In genomic region chr5:137498301-137498735, GRCh38 we compare ENCODE assay signal across 10 cellular contexts. TPM values are rescaled to one million over a fixed set of nuclear protein-coding genes. Genes with fewer than 3 reads are reported as not detected.
DNase-seq lines count a peak whose midpoint lies in the region; ATAC-seq, FAIRE-seq and TF ChIP-seq lines count a peak whose summit lies in the region.
"Had no signal": no experiment of that assay in that cellular context is flagged by ENCODE, and none has a peak within 500 bp of the region (broad histone marks: within the 10 kb centered on the region; RNA-seq: fewer than 3 reads in every experiment).

No MANE protein-coding gene starts in this region.

- no peaks in the 10 kb centered on the region for H3K36me3 ChIP-seq in bronchial epithelial cell (ENCODE audit: control insufficient read depth, insufficient read depth, low read length)
- H3K36me3 ChIP-seq in kidney (ENCODE audit: control insufficient read depth in 1 of 2, insufficient read depth in 2 of 2, low read length in 2 of 2): no peaks in the 10 kb centered on the region
- H3K36me3 ChIP-seq in thoracic aorta: no peaks in the 10 kb centered on the region

- H3K4me1 ChIP-seq in kidney (ENCODE audit: control insufficient read depth in 1 of 2, insufficient read depth in 1 of 2, low read depth in 1 of 2, low read length in 2 of 2) (no peaks in the 10 kb centered on the region), thoracic aorta (ENCODE audit: control insufficient read depth in 1 of 2, low read depth in 2 of 2) (peaks cover 4 to 11% of the 10 kb centered on the region in 2 donors)

- no peaks in the 10 kb centered on the region for H3K9me3 ChIP-seq in kidney (ENCODE audit: control insufficient read depth in 1 of 2, low read length in 2 of 2)
- no peaks in the 10 kb centered on the region for H3K9me3 ChIP-seq in thoracic aorta

- no peak for FAIRE-seq in bronchial epithelial cell (lab: Jason Lieb, UNC)
- no peak for FAIRE-seq in kidney (lab: Jason Lieb, UNC)
- FAIRE-seq: A204.1 had no signal

- TF ChIP-seq CTCF in bronchial epithelial cell (IDR thresholded peaks at IDR 0.05; ENCODE audit: insufficient read depth, low read length, severe bottlenecking): no peak
- TF ChIP-seq CTCF in kidney (IDR thresholded peaks at IDR 0.05; ENCODE audit: borderline replicate concordance, extremely low read depth, insufficient read depth): no peak
- no peak for TF ChIP-seq CTCF in thoracic aorta (IDR thresholded peaks at IDR 0.05)

- no peak overlapping the region for H3K9ac ChIP-seq in kidney (ENCODE audit: low read length in 2 of 2)

- DNase-seq in NCI-H146 (lab: John Stamatoyannopoulos, UW): peak; percentile 44
- DNase-seq in NCI-H146 treated with DMSO at 0.1 percent for 48 hours (lab: John Stamatoyannopoulos, UW; ENCODE audit: unreplicated experiment): no peak
- DNase-seq in bronchial epithelial cell (ENCODE audit: low read depth): peak; percentile 15
- DNase-seq in kidney: peak; percentile 73
- no peak for DNase-seq in thoracic aorta (ENCODE audit: low spot score)
- DNase-seq in NCI-H2107 treated with DMSO at 0.1 percent for 48 hours (lab: John Stamatoyannopoulos, UW; ENCODE audit: unreplicated experiment): no peak
- DNase-seq in GM19240 (ENCODE audit: insufficient read length, low spot score): no peak
- DNase-seq in stimulated activated CD4-positive, alpha-beta T cell treated with anti-CD3 and anti-CD28 coated beads, Interleukin-12 subunit alpha, Interleukin-12 subunit beta, amount 100 ng/mL, for 4 hours: no peak
- DNase-seq: activated B cell treated with CpG ODN at 0.5 μM for 24 hours had no signal

- intact Hi-C loops in kidney (cut with DNase I): loop anchor here (5.0 kb wide), 1 partner anchor 176 kb away; no protein-coding TSS in a partner anchor

- peaks cover 2% of the 10 kb centered on the region for H3K27me3 ChIP-seq in bronchial epithelial cell (ENCODE audit: control insufficient read depth, insufficient read depth, low read length)
- H3K27me3 ChIP-seq in thoracic aorta (replicated peaks; ENCODE audit: insufficient read depth): no peaks in the 10 kb centered on the region

- H3K27ac ChIP-seq in kidney (ENCODE audit: low read depth in 2 of 2, low read length in 2 of 2) (no peak overlapping the region), thoracic aorta (no peak overlapping the region)

- peak overlapping the region; percentile 56 for H3K4me3 ChIP-seq in bronchial epithelial cell (ENCODE audit: low read depth, low read length)
- peak overlapping the region; percentile 38 to 52 for H3K4me3 ChIP-seq in kidney (ENCODE audit: low read length in 2 of 2)
- H3K4me3 ChIP-seq in thoracic aorta: peak overlapping the region; percentile 86

- no peak for ATAC-seq in thoracic aorta (ENCODE audit: insufficient number of reproducible peaks, low FRiP score, low read depth)

RNA-seq across cellular contexts. Expression of gene SPOCK1, which starts 0.8 kb away (rescaled TPM):
- total RNA-seq in bronchial epithelial cell (6.8 and 8.2 TPM in 2 replicates), kidney (15.7 TPM), thoracic aorta (10 to 100 TPM; 25.2 to 43.2 TPM)
- polyA plus RNA-seq in kidney (ENCODE audit: insufficient read depth, low read depth, low replicate concordance): 32.8 TPM
- total RNA-seq: activated B cell treated with CpG ODN at 0.5 μM for 24 hours had no signal

Comparison
In these comparisons a context has a peak if more than half of its experiments do, and no peak if none do; other contexts are left out.
1. DNase-seq: peak in NCI-H146 (single experiment), bronchial epithelial cell (single experiment) and kidney (single experiment); none in NCI-H146 treated with DMSO at 0.1 percent for 48 hours (single experiment), thoracic aorta (single experiment), NCI-H2107 treated with DMSO at 0.1 percent for 48 hours (single experiment), GM19240 (single experiment) and stimulated activated CD4-positive, alpha-beta T cell treated with anti-CD3 and anti-CD28 coated beads, Interleukin-12 subunit alpha, Interleukin-12 subunit beta, amount 100 ng/mL, for 4 hours (single experiment).
2. Peak in every context shown above with its lines, with median percentiles within 50 percentile points of each other: H3K4me3 ChIP-seq.